ENCODE assay signal across 1 cellular context in genomic region chr3:114624676-114625181, GRCh38.
TF ChIP-seq lines count a peak whose summit lies in the region.

No MANE protein-coding gene starts in this region.

TF ChIP-seq in HepG2, 621 proteins besides CTCF, POLR2A, EP300 and RAD21 (continued from another document):
- TF ChIP-seq ZBTB40 (IDR thresholded peaks at IDR 0.05) (no peak), ZBTB40 (CRISPR knock-in tag; IDR thresholded peaks at IDR 0.05) (no peak), FOXA1 (IDR thresholded peaks at IDR 0.05) (no peak), FOXA1 (CRISPR knock-in tag; IDR thresholded peaks at IDR 0.05) (0 out of 2 replicates have a peak, but pooled peaks have one; percentile 8), ZNF501 (CRISPR knock-in tag; IDR thresholded peaks at IDR 0.05) (0 out of 2 replicates have a peak, but pooled peaks have one; percentile 37), SOX6 (IDR thresholded peaks at IDR 0.05) (no peak), SOX6 (CRISPR knock-in tag; IDR thresholded peaks at IDR 0.05) (peak; percentile 57; the same call in 1 of the 2 replicates), BRF2 (CRISPR knock-in tag; IDR thresholded peaks at IDR 0.05) (no peak), TBX2 (CRISPR knock-in tag; IDR thresholded peaks at IDR 0.05; ENCODE audit: borderline replicate concordance) (peak; percentile 32; the same call in 1 of the 2 replicates), HNRNPLL (IDR thresholded peaks at IDR 0.05; ENCODE audit: low read depth, low read length, poor library complexity, severe bottlenecking) (no peak), GATAD2A (CRISPR knock-in tag; IDR thresholded peaks at IDR 0.05) (peak; percentile 73), HOMEZ (CRISPR knock-in tag; IDR thresholded peaks at IDR 0.05; ENCODE audit: low read depth) (0 out of 2 replicates have a peak, but pooled peaks have one; percentile 75), ZNF530 (CRISPR knock-in tag; IDR thresholded peaks at IDR 0.05; ENCODE audit: low read depth) (no peak), ZNF773 (CRISPR knock-in tag; IDR thresholded peaks at IDR 0.05; ENCODE audit: borderline replicate concordance) (no peak), CREB1 (IDR thresholded peaks at IDR 0.05) (peak; percentile 55; the same call in 1 of the 2 replicates), CREB1 (CRISPR knock-in tag; IDR thresholded peaks at IDR 0.05) (peak; percentile 34; the same call in 1 of the 2 replicates), THAP11 (CRISPR knock-in tag; IDR thresholded peaks at IDR 0.05) (peak; percentile 17; the same call in 1 of the 2 replicates), MXD4 (CRISPR knock-in tag; IDR thresholded peaks at IDR 0.05) (no peak), ZNF414 (CRISPR knock-in tag; IDR thresholded peaks at IDR 0.05) (no peak), KMT2B (CRISPR knock-in tag; IDR thresholded peaks at IDR 0.05) (peak; percentile 57; the same call in 1 of the 2 replicates)
